ENCODE assay signal across 6 cellular contexts in the genomic region with DNA sequence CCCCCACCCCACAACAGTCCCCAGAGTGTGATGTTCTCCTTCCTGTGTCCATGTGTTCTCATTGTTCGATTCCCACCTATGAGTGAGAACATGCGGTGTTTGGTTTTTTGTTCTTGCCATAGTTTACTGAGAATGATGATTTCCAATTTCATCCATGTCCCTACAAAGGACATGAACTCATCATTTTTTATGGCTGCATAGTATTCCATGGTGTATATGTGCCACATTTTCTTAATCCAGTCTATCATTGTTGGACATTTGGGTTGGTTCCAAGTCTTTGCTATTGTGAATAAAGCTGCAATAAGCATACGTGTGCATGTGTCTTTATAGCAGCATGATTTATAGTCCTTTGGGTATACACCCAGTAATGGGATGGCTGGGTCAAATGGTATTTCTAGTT. TPM values are rescaled to one million over a fixed set of nuclear protein-coding genes. Genes with fewer than 3 reads are reported as not detected.
"Had no signal": no experiment of that assay in that cellular context is flagged by ENCODE, and none has a peak within 500 bp of the region (broad histone marks: within the 10 kb centered on the region; RNA-seq: fewer than 3 reads in every experiment).

No MANE protein-coding gene starts in this region.

RNA-seq across cellular contexts. Expression of gene TEX38, which starts 20.5 kb away (rescaled TPM):
- total RNA-seq: GM23248, GM23338, H1, H4, H7, H9 had no signal
- polyA plus RNA-seq: GM23338 had no signal
